In the genomic region with DNA sequence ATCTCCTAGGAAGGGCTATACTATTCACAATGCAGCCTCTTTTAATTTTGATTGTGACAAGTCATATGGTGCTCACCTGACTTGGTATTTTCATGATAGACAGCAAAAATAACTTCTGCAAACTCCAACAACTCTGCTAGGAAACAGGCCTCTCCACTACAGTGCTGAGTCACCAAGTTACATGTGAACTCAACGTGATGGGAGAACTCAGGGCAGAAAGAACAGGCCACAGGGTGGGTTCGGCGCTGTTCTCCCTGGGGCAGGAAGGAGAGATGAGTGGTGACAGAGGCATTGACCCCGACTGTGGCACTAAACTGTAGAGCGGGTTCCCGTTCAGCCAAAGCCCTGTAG, we compare ENCODE assay signal across 1 cellular context.
A peak's percentile ranks its signal among the peaks of the same experiment; 100 is the strongest.
TF ChIP-seq lines count a peak whose summit lies in the region.

No MANE protein-coding gene starts in this region.

TF ChIP-seq in K562, 482 proteins besides CTCF, POLR2A, EP300 and RAD21 (continued from another document):
- TF ChIP-seq U2AF1 (optimal IDR thresholded peaks at IDR 0.05; ENCODE audit: low read depth, low read length) (no peak), ZFP1 (CRISPR knock-in tag; IDR thresholded peaks at IDR 0.05) (no peak), RAD51 (IDR thresholded peaks at IDR 0.05; ENCODE audit: borderline replicate concordance, low read depth) (peak; percentile 51; the same call in 1 of the 2 replicates), ZNF511 (CRISPR knock-in tag; IDR thresholded peaks at IDR 0.05) (no peak), ZNF239 (CRISPR knock-in tag; IDR thresholded peaks at IDR 0.05) (no peak), DEAF1 (CRISPR knock-in tag; IDR thresholded peaks at IDR 0.05) (0 out of 2 replicates have a peak, but pooled peaks have one; percentile 13), ZNF133 (CRISPR knock-in tag; IDR thresholded peaks at IDR 0.05) (no peak), TOE1 (IDR thresholded peaks at IDR 0.05; ENCODE audit: borderline replicate concordance) (peak; percentile 12; the same call in 1 of the 2 replicates), TOE1 (CRISPR knock-in tag; IDR thresholded peaks at IDR 0.05; ENCODE audit: borderline replicate concordance, low read depth) (no peak), BCOR (IDR thresholded peaks at IDR 0.05) (no peak), GATA2 (CRISPR knock-in tag; IDR thresholded peaks at IDR 0.05) (no peak), RFX1 (IDR thresholded peaks at IDR 0.05) (no peak), RREB1 (CRISPR knock-in tag; IDR thresholded peaks at IDR 0.05) (no peak), ZNF584 (CRISPR knock-in tag; IDR thresholded peaks at IDR 0.05; ENCODE audit: low read depth) (no peak), MAFG (tag; conservative IDR thresholded peaks at IDR 0.05) (peak; percentile 91), NFYB (IDR thresholded peaks at IDR 0.05; ENCODE audit: extremely low read depth, insufficient read length) (no peak), IFI16 (CRISPR knock-in tag; IDR thresholded peaks at IDR 0.05) (0 out of 2 replicates have a peak, but pooled peaks have one; percentile 45), TAF9B (IDR thresholded peaks at IDR 0.05; ENCODE audit: partially characterized antibody) (peak; percentile 18), NFE2L1 (tag; IDR thresholded peaks at IDR 0.05; ENCODE audit: borderline replicate concordance, low read depth) (peak; percentile 31; the same call in 1 of the 2 replicates), DMBX1 (CRISPR knock-in tag; IDR thresholded peaks at IDR 0.05; ENCODE audit: borderline replicate concordance) (peak; percentile 60; the same call in 1 of the 2 replicates), PKNOX1 (IDR thresholded peaks at IDR 0.05) (peak; percentile 76), ATF7 (IDR thresholded peaks at IDR 0.05) (peak; percentile 15; the same call in 1 of the 2 replicates), GABPB2 (CRISPR knock-in tag; conservative IDR thresholded peaks at IDR 0.05) (no peak), NFXL1 (CRISPR knock-in tag; IDR thresholded peaks at IDR 0.05) (no peak), PHF20 (IDR thresholded peaks at IDR 0.05; ENCODE audit: partially characterized antibody) (peak; percentile 22), LEF1 (IDR thresholded peaks at IDR 0.05) (no peak; the same call in 1 of the 2 replicates), POLR2B (IDR thresholded peaks at IDR 0.05; ENCODE audit: low read depth, partially characterized antibody) (no peak), TBL1XR1 (IDR thresholded peaks at IDR 0.05; ENCODE audit: low read length in 2 of 2) (0 out of 4 replicates have a peak, but pooled peaks of 1 of the 2 experiments have one; percentile 9), E2F4 (CRISPR knock-in tag; IDR thresholded peaks at IDR 0.05; ENCODE audit: low read depth) (no peak), KDM2B (CRISPR knock-in tag; IDR thresholded peaks at IDR 0.05) (no peak), BHLHE40 (IDR thresholded peaks at IDR 0.05; ENCODE audit: low read length) (peak; percentile 70), SOX6 (IDR thresholded peaks at IDR 0.05) (peak; percentile 44), NR3C1 (CRISPR knock-in tag; IDR thresholded peaks at IDR 0.05) (no peak), ZC3H11A (IDR thresholded peaks at IDR 0.05; ENCODE audit: low read depth, low read length) (no peak), ZNF431 (CRISPR knock-in tag; IDR thresholded peaks at IDR 0.05) (no peak)
- TF ChIP-seq, protein P1, sequence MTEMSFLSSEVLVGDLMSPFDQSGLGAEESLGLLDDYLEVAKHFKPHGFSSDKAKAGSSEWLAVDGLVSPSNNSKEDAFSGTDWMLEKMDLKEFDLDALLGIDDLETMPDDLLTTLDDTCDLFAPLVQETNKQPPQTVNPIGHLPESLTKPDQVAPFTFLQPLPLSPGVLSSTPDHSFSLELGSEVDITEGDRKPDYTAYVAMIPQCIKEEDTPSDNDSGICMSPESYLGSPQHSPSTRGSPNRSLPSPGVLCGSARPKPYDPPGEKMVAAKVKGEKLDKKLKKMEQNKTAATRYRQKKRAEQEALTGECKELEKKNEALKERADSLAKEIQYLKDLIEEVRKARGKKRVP (CRISPR knock-in tag; IDR thresholded peaks at IDR 0.05), result peak; percentile 38; the same call in 1 of the 2 replicates
- TF ChIP-seq, protein P2, sequence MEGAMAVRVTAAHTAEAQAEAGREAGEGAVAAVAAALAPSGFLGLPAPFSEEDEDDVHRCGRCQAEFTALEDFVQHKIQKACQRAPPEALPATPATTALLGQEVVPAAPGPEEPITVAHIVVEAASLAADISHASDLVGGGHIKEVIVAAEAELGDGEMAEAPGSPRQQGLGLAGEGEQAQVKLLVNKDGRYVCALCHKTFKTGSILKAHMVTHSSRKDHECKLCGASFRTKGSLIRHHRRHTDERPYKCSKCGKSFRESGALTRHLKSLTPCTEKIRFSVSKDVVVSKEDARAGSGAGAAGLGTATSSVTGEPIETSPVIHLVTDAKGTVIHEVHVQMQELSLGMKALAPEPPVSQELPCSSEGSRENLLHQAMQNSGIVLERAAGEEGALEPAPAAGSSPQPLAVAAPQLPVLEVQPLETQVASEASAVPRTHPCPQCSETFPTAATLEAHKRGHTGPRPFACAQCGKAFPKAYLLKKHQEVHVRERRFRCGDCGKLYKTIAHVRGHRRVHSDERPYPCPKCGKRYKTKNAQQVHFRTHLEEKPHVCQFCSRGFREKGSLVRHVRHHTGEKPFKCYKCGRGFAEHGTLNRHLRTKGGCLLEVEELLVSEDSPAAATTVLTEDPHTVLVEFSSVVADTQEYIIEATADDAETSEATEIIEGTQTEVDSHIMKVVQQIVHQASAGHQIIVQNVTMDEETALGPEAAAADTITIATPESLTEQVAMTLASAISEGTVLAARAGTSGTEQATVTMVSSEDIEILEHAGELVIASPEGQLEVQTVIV (CRISPR knock-in tag; IDR thresholded peaks at IDR 0.05; ENCODE audit: borderline replicate concordance), result no peak
- TF ChIP-seq, protein P3, sequence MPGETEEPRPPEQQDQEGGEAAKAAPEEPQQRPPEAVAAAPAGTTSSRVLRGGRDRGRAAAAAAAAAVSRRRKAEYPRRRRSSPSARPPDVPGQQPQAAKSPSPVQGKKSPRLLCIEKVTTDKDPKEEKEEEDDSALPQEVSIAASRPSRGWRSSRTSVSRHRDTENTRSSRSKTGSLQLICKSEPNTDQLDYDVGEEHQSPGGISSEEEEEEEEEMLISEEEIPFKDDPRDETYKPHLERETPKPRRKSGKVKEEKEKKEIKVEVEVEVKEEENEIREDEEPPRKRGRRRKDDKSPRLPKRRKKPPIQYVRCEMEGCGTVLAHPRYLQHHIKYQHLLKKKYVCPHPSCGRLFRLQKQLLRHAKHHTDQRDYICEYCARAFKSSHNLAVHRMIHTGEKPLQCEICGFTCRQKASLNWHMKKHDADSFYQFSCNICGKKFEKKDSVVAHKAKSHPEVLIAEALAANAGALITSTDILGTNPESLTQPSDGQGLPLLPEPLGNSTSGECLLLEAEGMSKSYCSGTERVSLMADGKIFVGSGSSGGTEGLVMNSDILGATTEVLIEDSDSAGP (CRISPR knock-in tag; IDR thresholded peaks at IDR 0.05), result no peak
- TF ChIP-seq, protein P4, sequence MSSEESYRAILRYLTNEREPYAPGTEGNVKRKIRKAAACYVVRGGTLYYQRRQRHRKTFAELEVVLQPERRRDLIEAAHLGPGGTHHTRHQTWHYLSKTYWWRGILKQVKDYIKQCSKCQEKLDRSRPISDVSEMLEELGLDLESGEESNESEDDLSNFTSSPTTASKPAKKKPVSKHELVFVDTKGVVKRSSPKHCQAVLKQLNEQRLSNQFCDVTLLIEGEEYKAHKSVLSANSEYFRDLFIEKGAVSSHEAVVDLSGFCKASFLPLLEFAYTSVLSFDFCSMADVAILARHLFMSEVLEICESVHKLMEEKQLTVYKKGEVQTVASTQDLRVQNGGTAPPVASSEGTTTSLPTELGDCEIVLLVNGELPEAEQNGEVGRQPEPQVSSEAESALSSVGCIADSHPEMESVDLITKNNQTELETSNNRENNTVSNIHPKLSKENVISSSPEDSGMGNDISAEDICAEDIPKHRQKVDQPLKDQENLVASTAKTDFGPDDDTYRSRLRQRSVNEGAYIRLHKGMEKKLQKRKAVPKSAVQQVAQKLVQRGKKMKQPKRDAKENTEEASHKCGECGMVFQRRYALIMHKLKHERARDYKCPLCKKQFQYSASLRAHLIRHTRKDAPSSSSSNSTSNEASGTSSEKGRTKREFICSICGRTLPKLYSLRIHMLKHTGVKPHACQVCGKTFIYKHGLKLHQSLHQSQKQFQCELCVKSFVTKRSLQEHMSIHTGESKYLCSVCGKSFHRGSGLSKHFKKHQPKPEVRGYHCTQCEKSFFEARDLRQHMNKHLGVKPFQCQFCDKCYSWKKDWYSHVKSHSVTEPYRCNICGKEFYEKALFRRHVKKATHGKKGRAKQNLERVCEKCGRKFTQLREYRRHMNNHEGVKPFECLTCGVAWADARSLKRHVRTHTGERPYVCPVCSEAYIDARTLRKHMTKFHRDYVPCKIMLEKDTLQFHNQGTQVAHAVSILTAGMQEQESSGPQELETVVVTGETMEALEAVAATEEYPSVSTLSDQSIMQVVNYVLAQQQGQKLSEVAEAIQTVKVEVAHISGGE (CRISPR knock-in tag; IDR thresholded peaks at IDR 0.05), result peak in 1 of 3 experiments; percentile 23; a peak in 1 of 6 replicates
- TF ChIP-seq, protein P5, sequence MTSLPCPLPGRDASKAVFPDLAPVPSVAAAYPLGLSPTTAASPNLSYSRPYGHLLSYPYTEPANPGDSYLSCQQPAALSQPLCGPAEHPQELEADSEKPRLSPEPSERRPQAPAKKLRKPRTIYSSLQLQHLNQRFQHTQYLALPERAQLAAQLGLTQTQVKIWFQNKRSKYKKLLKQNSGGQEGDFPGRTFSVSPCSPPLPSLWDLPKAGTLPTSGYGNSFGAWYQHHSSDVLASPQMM (CRISPR knock-in tag; IDR thresholded peaks at IDR 0.05), result no peak
